8 cellular contexts compared by ENCODE assay signal in genomic region chr22:45413368-45414211, GRCh38. TPM values are rescaled to one million over a fixed set of nuclear protein-coding genes. Genes with fewer than 3 reads are reported as not detected.
A peak's percentile ranks its signal among the peaks of the same experiment; 100 is the strongest.
DNase-seq lines count a peak whose midpoint lies in the region; ATAC-seq, FAIRE-seq and TF ChIP-seq lines count a peak whose summit lies in the region.

Gene RIBC2 (plus strand): TSS chr22:45413693. CDS start chr22:45413887, 194 bp downstream.
Gene SMC1B (minus strand): TSS chr22:45413599. CDS start chr22:45413567, 32 bp downstream.

- TF ChIP-seq POLR2A in GM12891 (IDR thresholded peaks at IDR 0.05; ENCODE audit: low read depth, low read length) = no peak

- ATAC-seq in HG02759 (IDR thresholded peaks at IDR 0.05; ENCODE audit: unreplicated experiment) (no peak), GM21723 (IDR thresholded peaks at IDR 0.05; ENCODE audit: unreplicated experiment) (no peak)

- DNase-seq in GM12891 (ENCODE audit: insufficient read length, low spot score) (peak; percentile 84), NCI-H1930 (lab: John Stamatoyannopoulos, UW) (peak; percentile 95 to 96), cerebellum (ENCODE audit: low spot score) (peak; percentile 42), kidney glomerular epithelial cell (lab: John Stamatoyannopoulos, UW) (peak; percentile 21)
- peak; percentile 79 for DNase-seq in activated CD4-positive, alpha-beta T cell treated with anti-CD3 and anti-CD28 coated beads for 1 hour
- DNase-seq in stimulated activated CD4-positive, alpha-beta T cell treated with anti-CD3 and anti-CD28 coated beads, Interleukin-12 subunit alpha, Interleukin-12 subunit beta, amount 100 ng/mL, for 48 hours (ENCODE audit: low read depth in 2 of 3, low spot score in 1 of 3) = peak; percentile 82 to 89 (median 84)

- peak; percentile 75 for FAIRE-seq in GM12891 (lab: Jason Lieb, UNC)

TF ChIP-seq in GM12891, 5 proteins besides CTCF, POLR2A, EP300 and RAD21:
- TF ChIP-seq POU2F2 (IDR thresholded peaks at IDR 0.05; ENCODE audit: low read depth, low read length) = no peak
- TF ChIP-seq SPI1 (IDR thresholded peaks at IDR 0.05; ENCODE audit: low read depth, low read length) = no peak
- no peak for TF ChIP-seq POLR2AphosphoS5 (IDR thresholded peaks at IDR 0.05; ENCODE audit: low read depth, low read length)
- no peak for TF ChIP-seq TAF1 (IDR thresholded peaks at IDR 0.05; ENCODE audit: low read depth, low read length)
- no peak for TF ChIP-seq PAX5 (IDR thresholded peaks at IDR 0.05; ENCODE audit: insufficient read depth, low read length, severe bottlenecking)

RNA-seq across cellular contexts. Expression of gene RIBC2, which starts in this region (rescaled TPM):
- 0.74 TPM for polyA plus RNA-seq in GM12891 (2012; ENCODE audit: low read depth, missing spikeins)
- total RNA-seq in cerebellum = 1.9 TPM

RNA-seq across cellular contexts. Expression of gene SMC1B, which starts in this region (rescaled TPM):
- 0.10 TPM for polyA plus RNA-seq in GM12891 (2012; ENCODE audit: low read depth, missing spikeins)
- not detected for total RNA-seq in cerebellum

Comparison
In these comparisons a context has a peak if more than half of its experiments do, and no peak if none do; other contexts are left out.
1. DNase-seq: peak in every context shown above with its lines; median percentile 96 in NCI-H1930; 84 in GM12891; 84 in stimulated activated CD4-positive, alpha-beta T cell treated with anti-CD3 and anti-CD28 coated beads, Interleukin-12 subunit alpha, Interleukin-12 subunit beta, amount 100 ng/mL, for 48 hours; 79 in activated CD4-positive, alpha-beta T cell treated with anti-CD3 and anti-CD28 coated beads for 1 hour; 42 in cerebellum; 21 in kidney glomerular epithelial cell.